22 cellular contexts compared by ENCODE assay signal in genomic region chr13:99694251-99694650, GRCh38.
"Had no signal": no experiment of that assay in that cellular context is flagged by ENCODE, and none has a peak within 500 bp of the region (broad histone marks: within the 10 kb centered on the region; RNA-seq: fewer than 3 reads in every experiment).

No MANE protein-coding gene starts in this region.

- H3K4me3 ChIP-seq: body of pancreas, coronary artery, esophagus muscularis mucosa, gastroesophageal sphincter, pancreas, spleen, thoracic aorta, upper lobe of right lung had no signal

- H3K4me3 Mint-ChIP-seq: activated CD4-positive, alpha-beta T cell treated with anti-CD3 and anti-CD28 coated beads, Interleukin-2, amount 10 ng/mL, durations not matched to agents 24 days and 14 days; activated CD8-positive, alpha-beta T cell treated with anti-CD3 and anti-CD28 coated beads, Interleukin-2, amount 10 ng/mL, durations not matched to agents 7 days and 5 days; activated naive CD4-positive, alpha-beta T cell treated with anti-CD3 and anti-CD28 coated beads for 36 hours; activated T-cell treated with anti-CD3 and anti-CD28 coated beads, Interleukin-2, amount 50 U/mL, for 24 hours; naive thymus-derived CD8-positive, alpha-beta T cell; stimulated activated memory B cell treated with anti-CD40 and anti-IgM and Interleukin-4, amounts not matched to agents 10 μg/mL and 1 μg/mL and 100 μg/mL, for 72 hours; T-helper 2 cell treated with Interferon-gamma antibody and Interleukin-4, amounts not matched to agents 5 μg/mL and 100 μg/mL, for 36 hours had no signal

- DNase-seq: activated CD4-positive, alpha-beta T cell treated with anti-CD3 and anti-CD28 coated beads, Interleukin-2, amount 10 ng/mL, durations not matched to agents 24 days and 14 days; activated CD8-positive, alpha-beta T cell treated with anti-CD3 and anti-CD28 coated beads, Interleukin-2, amount 10 ng/mL, durations not matched to agents 7 days and 5 days; activated naive CD4-positive, alpha-beta T cell treated with anti-CD3 and anti-CD28 coated beads for 36 hours; activated T-cell treated with anti-CD3 and anti-CD28 coated beads, Interleukin-2, amount 50 U/mL, for 24 hours; body of pancreas; central memory CD4-positive, alpha-beta T cell; left cardiac atrium; mesenchymal stem cell; naive thymus-derived CD8-positive, alpha-beta T cell; pancreas; spleen; stimulated activated CD4-positive, alpha-beta T cell treated with anti-CD3 and anti-CD28 coated beads, Interleukin-4, amount 100 ng/mL, for 4 hours; upper lobe of right lung had no signal

- H3K9me3 Mint-ChIP-seq: activated CD4-positive, alpha-beta T cell treated with anti-CD3 and anti-CD28 coated beads, Interleukin-2, amount 10 ng/mL, durations not matched to agents 24 days and 14 days; activated naive CD4-positive, alpha-beta T cell treated with anti-CD3 and anti-CD28 coated beads for 36 hours; activated T-cell treated with anti-CD3 and anti-CD28 coated beads, Interleukin-2, amount 50 U/mL, for 24 hours; activated T-helper 2 cell treated with anti-CD3 and anti-CD28 coated beads, Interferon-gamma antibody, Interleukin-2, Interleukin-4, amounts not matched to agents 10 μg/mL and 5 μg/mL and 100 μg/mL, durations not matched to agents 14 hours and 24 hours and 36 hours; naive thymus-derived CD8-positive, alpha-beta T cell; stimulated activated memory B cell treated with anti-CD40 and anti-IgM and Interleukin-4, amounts not matched to agents 10 μg/mL and 1 μg/mL and 100 μg/mL, for 72 hours; T-helper 2 cell treated with Interferon-gamma antibody and Interleukin-4, amounts not matched to agents 5 μg/mL and 100 μg/mL, for 36 hours had no signal

- FAIRE-seq: pancreas, TTC549 had no signal

- H3K36me3 ChIP-seq: esophagus muscularis mucosa, gastroesophageal sphincter, neutrophil, pancreas, spleen, thoracic aorta, upper lobe of right lung had no signal

- H3K27ac Mint-ChIP-seq: activated CD4-positive, alpha-beta T cell treated with anti-CD3 and anti-CD28 coated beads, Interleukin-2, amount 10 ng/mL, durations not matched to agents 24 days and 14 days; activated CD8-positive, alpha-beta T cell treated with anti-CD3 and anti-CD28 coated beads, Interleukin-2, amount 10 ng/mL, durations not matched to agents 7 days and 5 days; activated naive CD4-positive, alpha-beta T cell treated with anti-CD3 and anti-CD28 coated beads for 36 hours; activated T-cell treated with anti-CD3 and anti-CD28 coated beads, Interleukin-2, amount 50 U/mL, for 24 hours; activated T-helper 2 cell treated with anti-CD3 and anti-CD28 coated beads, Interferon-gamma antibody, Interleukin-2, Interleukin-4, amounts not matched to agents 10 μg/mL and 5 μg/mL and 100 μg/mL, durations not matched to agents 14 hours and 24 hours and 36 hours; stimulated activated memory B cell treated with anti-CD40 and anti-IgM and Interleukin-4, amounts not matched to agents 10 μg/mL and 1 μg/mL and 100 μg/mL, for 72 hours; T-helper 2 cell treated with Interferon-gamma antibody and Interleukin-4, amounts not matched to agents 5 μg/mL and 100 μg/mL, for 36 hours had no signal

- H3K27ac ChIP-seq: body of pancreas, coronary artery, esophagus muscularis mucosa, gastroesophageal sphincter, neutrophil, pancreas, spleen, thoracic aorta, upper lobe of right lung had no signal

- H3K27me3 Mint-ChIP-seq: activated T-cell treated with anti-CD3 and anti-CD28 coated beads, Interleukin-2, amount 50 U/mL, for 24 hours; naive thymus-derived CD8-positive, alpha-beta T cell; stimulated activated memory B cell treated with anti-CD40 and anti-IgM and Interleukin-4, amounts not matched to agents 10 μg/mL and 1 μg/mL and 100 μg/mL, for 72 hours had no signal

- H3K9me3 ChIP-seq: body of pancreas, esophagus muscularis mucosa, gastroesophageal sphincter, neutrophil, pancreas, spleen, thoracic aorta, upper lobe of right lung had no signal

- H3K27me3 ChIP-seq: body of pancreas, esophagus muscularis mucosa, gastroesophageal sphincter, neutrophil, pancreas, spleen, upper lobe of right lung had no signal

- H3K4me1 Mint-ChIP-seq: activated CD4-positive, alpha-beta T cell treated with anti-CD3 and anti-CD28 coated beads, Interleukin-2, amount 10 ng/mL, durations not matched to agents 24 days and 14 days had no signal

- H3K4me1 ChIP-seq: body of pancreas, esophagus muscularis mucosa, gastroesophageal sphincter, pancreas, spleen, upper lobe of right lung had no signal
